In genomic region chr2:50859110-50859509, GRCh38 we compare ENCODE assay signal across 22 cellular contexts.
A peak's percentile ranks its signal among the peaks of the same experiment; 100 is the strongest.
DNase-seq lines count a peak whose midpoint lies in the region; ATAC-seq and TF ChIP-seq lines count a peak whose summit lies in the region.
"Had no signal": no experiment of that assay in that cellular context is flagged by ENCODE, and none has a peak within 500 bp of the region (broad histone marks: within the 10 kb centered on the region; RNA-seq: fewer than 3 reads in every experiment).

No MANE protein-coding gene starts in this region.

- in situ Hi-C loops in G401 (cut with HindIII; ENCODE audit: low sequenced_read_pairs) (no loop called here), brain microvascular endothelial cell (cut with HindIII; ENCODE audit: low pct_ligation_motif_present, low sequenced_read_pairs) (no loop called here), gastrocnemius medialis (cut with MboI; ENCODE audit: low sequenced_read_pairs in 4 of 4) (no loop called here)

- DNase-seq in G401 (ENCODE audit: low spot score) (peak; percentile 59), GM23338 (ENCODE audit: low spot score) (no peak), brain microvascular endothelial cell (no peak), mesendoderm (no peak), gastrocnemius medialis (no peak)
- DNase-seq in CD8-positive, alpha-beta memory T cell, result no peak
- DNase-seq: BE2C, Calu3, GM23248, H9, KBM-7, MV-4-11, NCI-H1105, NCI-H1436 treated with DMSO at 0.1 percent for 48 hours, NCI-H187 treated with DMSO at 0.1 percent for 48 hours, NCI-H226, NCI-H510A, SHP77 had no signal

- no peak overlapping the region for H3K27ac Mint-ChIP-seq in GM23338
- no peak overlapping the region for H3K27ac Mint-ChIP-seq in CD8-positive, alpha-beta memory T cell
- H3K27ac Mint-ChIP-seq: CD14-positive monocyte had no signal

- H3K36me3 ChIP-seq in GM23338 (ENCODE audit: insufficient read depth) (no peaks in the 10 kb centered on the region), brain microvascular endothelial cell (replicated peaks) (no peaks in the 10 kb centered on the region), mesendoderm (ENCODE audit: control insufficient read depth, insufficient read depth, low read length) (no peaks in the 10 kb centered on the region), gastrocnemius medialis (no peaks in the 10 kb centered on the region)
- H3K36me3 ChIP-seq in CD8-positive, alpha-beta memory T cell (ENCODE audit: insufficient read depth, low read length), result no peaks in the 10 kb centered on the region
- H3K36me3 ChIP-seq: BE2C had no signal

- H3K27me3 Mint-ChIP-seq in GM23338 (ENCODE audit: insufficient read depth, low read depth, poor library complexity), result no peaks in the 10 kb centered on the region
- no peaks in the 10 kb centered on the region for H3K27me3 Mint-ChIP-seq in CD8-positive, alpha-beta memory T cell

- H2AK5ac ChIP-seq in mesendoderm (ENCODE audit: low read length), result no peak overlapping the region

- H3K79me2 ChIP-seq in GM23338 (replicated peaks; ENCODE audit: insufficient read depth) (no peaks in the 10 kb centered on the region), mesendoderm (ENCODE audit: control insufficient read depth, insufficient read depth, low read length) (no peaks in the 10 kb centered on the region)

- no peak overlapping the region for H2BK15ac ChIP-seq in mesendoderm (replicated peaks; ENCODE audit: low read depth)

- no peak overlapping the region for H2BK5ac ChIP-seq in mesendoderm (ENCODE audit: low read length)

- peaks cover 20% of the 10 kb centered on the region; the same call in 1 of the 2 replicates for H3K4me1 ChIP-seq in GM23338 (ENCODE audit: insufficient read depth)
- H3K4me1 ChIP-seq in mesendoderm (ENCODE audit: control insufficient read depth, low read depth, low read length), result peaks cover 5% of the 10 kb centered on the region
- H3K4me1 ChIP-seq in CD8-positive, alpha-beta memory T cell (ENCODE audit: insufficient read depth, low read length), result no peaks in the 10 kb centered on the region
- no peaks in the 10 kb centered on the region for H3K4me1 ChIP-seq in gastrocnemius medialis
- H3K4me1 ChIP-seq: BE2C had no signal

- H3K9me3 Mint-ChIP-seq in GM23338, result no peaks in the 10 kb centered on the region
- peaks cover 2 to 25% (median 8%) of the 10 kb centered on the region in 5 donors for H3K9me3 Mint-ChIP-seq in CD8-positive, alpha-beta memory T cell
- H3K9me3 Mint-ChIP-seq: H9 had no signal

- H3K56ac ChIP-seq in mesendoderm (ENCODE audit: low read length), result peak overlapping the region; percentile 29

- no peaks in the 10 kb centered on the region for H3K9me2 ChIP-seq in GM23338 (ENCODE audit: insufficient read depth)

- H3K4me1 Mint-ChIP-seq in GM23338, result peaks cover 15% of the 10 kb centered on the region
- H3K4me1 Mint-ChIP-seq in CD8-positive, alpha-beta memory T cell, result no peaks in the 10 kb centered on the region
- H3K4me1 Mint-ChIP-seq: CD14-positive monocyte had no signal

- H2BK120ac ChIP-seq in mesendoderm (ENCODE audit: low read depth, low read length), result no peak overlapping the region

- no peak overlapping the region for H4K5ac ChIP-seq in mesendoderm (ENCODE audit: low read length)

- no peaks in the 10 kb centered on the region for H3K36me3 Mint-ChIP-seq in GM23338 (ENCODE audit: low read depth)
- H3K36me3 Mint-ChIP-seq in CD8-positive, alpha-beta memory T cell, result no peaks in the 10 kb centered on the region
- H3K36me3 Mint-ChIP-seq: CD14-positive monocyte had no signal

- intact Hi-C loops in gastrocnemius medialis (cut with DNase I; ENCODE audit: low total_unique reads), result no loop called here

- no peaks in the 10 kb centered on the region for H3F3A ChIP-seq in GM23338 (replicated peaks; ENCODE audit: low read depth)

- TF ChIP-seq CTCF in GM23338 (conservative IDR thresholded peaks at IDR 0.05; ENCODE audit: low read depth in 2 of 2) (peak; percentile 28 to 44), brain microvascular endothelial cell (IDR thresholded peaks at IDR 0.05; ENCODE audit: low read depth, low read length, missing control alignments) (peak; percentile 4), gastrocnemius medialis (IDR thresholded peaks at IDR 0.05 in 4 of 5, conservative IDR thresholded peaks at IDR 0.05 in 1 of 5) (no peak)

- ATAC-seq in GM23338 (peak; percentile 58), GM18505 (IDR thresholded peaks at IDR 0.05; ENCODE audit: unreplicated experiment) (no peak), gastrocnemius medialis (no peak)
- ATAC-seq: Panc1 had no signal

- no peak overlapping the region; the same call in 1 of the 2 replicates for H3K27ac ChIP-seq in GM23338 (ENCODE audit: low read depth)
- no peak overlapping the region for H3K27ac ChIP-seq in brain microvascular endothelial cell
- H3K27ac ChIP-seq in mesendoderm (ENCODE audit: low read depth, low read length), result no peak overlapping the region
- H3K27ac ChIP-seq in CD8-positive, alpha-beta memory T cell (ENCODE audit: low read depth, low read length), result no peak overlapping the region
- H3K27ac ChIP-seq in gastrocnemius medialis, result no peak overlapping the region
- H3K27ac ChIP-seq: GM23248, RWPE1 had no signal

- no peak overlapping the region for H3K4me2 ChIP-seq in GM23338
- H3K4me2 ChIP-seq in mesendoderm (ENCODE audit: low read length), result no peak overlapping the region

- H3K27me3 ChIP-seq in GM23338 (ENCODE audit: insufficient read depth) (no peaks in the 10 kb centered on the region), brain microvascular endothelial cell (replicated peaks) (no peaks in the 10 kb centered on the region), mesendoderm (ENCODE audit: insufficient read depth, low read length, poor library complexity) (no peaks in the 10 kb centered on the region), gastrocnemius medialis (no peaks in the 10 kb centered on the region)
- no peaks in the 10 kb centered on the region for H3K27me3 ChIP-seq in CD8-positive, alpha-beta memory T cell (ENCODE audit: insufficient read depth, low read length, poor library complexity, severe bottlenecking)
- H3K27me3 ChIP-seq: BE2C had no signal

- H3K79me1 ChIP-seq in mesendoderm (ENCODE audit: low read length), result no peaks in the 10 kb centered on the region

- POLR2A ChIA-PET in CD8-positive, alpha-beta memory T cell (lab: Charles Lee), result no interaction called here

- no peak overlapping the region for H3K4ac ChIP-seq in mesendoderm (ENCODE audit: low read depth, low read length)

- H4K20me1 ChIP-seq in GM23338 (replicated peaks; ENCODE audit: insufficient read depth), result no peaks in the 10 kb centered on the region

- H3K18ac ChIP-seq in mesendoderm (ENCODE audit: low read length), result no peak overlapping the region

- no peak for TF ChIP-seq POLR2A in GM18505 (IDR thresholded peaks at IDR 0.05; ENCODE audit: borderline replicate concordance, extremely low read depth, insufficient read depth, insufficient read length)
- no peak for TF ChIP-seq POLR2A in gastrocnemius medialis (IDR thresholded peaks at IDR 0.05)

- H3K4me3 Mint-ChIP-seq in GM23338, result no peak overlapping the region
- H3K4me3 Mint-ChIP-seq in CD8-positive, alpha-beta memory T cell, result no peak overlapping the region
- H3K4me3 Mint-ChIP-seq: CD14-positive monocyte, H9 had no signal

- H3K23ac ChIP-seq in mesendoderm (ENCODE audit: low read length), result no peak overlapping the region

- no peak overlapping the region for H2AFZ ChIP-seq in GM23338
- H2AFZ ChIP-seq: GM23248 had no signal

- no peaks in the 10 kb centered on the region for H3K9me3 ChIP-seq in CD8-positive, alpha-beta memory T cell (ENCODE audit: low read length)
- H3K9me3 ChIP-seq in gastrocnemius medialis, result no peaks in the 10 kb centered on the region
- H3K9me3 ChIP-seq: BE2C had no signal

- CTCF ChIA-PET in CD8-positive, alpha-beta memory T cell (lab: Charles Lee), result no interaction called here

- no peak overlapping the region for H4K8ac ChIP-seq in mesendoderm (ENCODE audit: low read depth, low read length)

- H3K9ac ChIP-seq in mesendoderm (ENCODE audit: low read length), result no peak overlapping the region
- H3K9ac ChIP-seq: GM23248 had no signal

- H3K4me3 ChIP-seq in GM23338 (no peak overlapping the region), brain microvascular endothelial cell (ENCODE audit: low read depth, low read length) (no peak overlapping the region), mesendoderm (ENCODE audit: low read length) (no peak overlapping the region), gastrocnemius medialis (no peak overlapping the region)
- no peak overlapping the region for H3K4me3 ChIP-seq in CD8-positive, alpha-beta memory T cell (ENCODE audit: low read length)
- H3K4me3 ChIP-seq: GM23248 had no signal

TF ChIP-seq in GM23338, 12 proteins besides CTCF, POLR2A, EP300 and RAD21:
- TF ChIP-seq EZH2phosphoT487 (IDR thresholded peaks at IDR 0.05; ENCODE audit: unreplicated experiment) (no peak), ETS1 (IDR thresholded peaks at IDR 0.05) (no peak)

Comparison
In these comparisons a context has a peak if more than half of its experiments do, and no peak if none do; other contexts are left out.
1. CTCF ChIP-seq: peak in GM23338 (2 of 2) and brain microvascular endothelial cell (single experiment); none in gastrocnemius medialis (0 of 5).